13 cellular contexts compared by ENCODE assay signal in the genomic region with DNA sequence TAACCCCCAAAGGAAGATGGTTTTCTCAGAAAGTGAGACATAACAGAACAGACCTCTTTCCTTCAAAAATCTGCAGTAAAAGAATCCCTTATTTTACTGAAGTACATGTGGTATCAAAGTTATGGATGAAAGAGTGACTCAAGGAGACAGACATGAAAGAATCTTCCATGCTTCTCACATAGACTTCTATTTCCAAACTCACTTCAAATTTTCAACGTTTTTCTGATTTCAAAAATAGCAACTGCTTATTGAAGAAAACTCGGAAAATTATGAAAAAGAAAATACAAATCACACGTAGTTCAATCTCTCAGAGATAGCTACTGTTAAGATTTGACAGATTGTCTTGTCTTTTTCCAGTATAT. TPM values are rescaled to one million over a fixed set of nuclear protein-coding genes. Genes with fewer than 3 reads are reported as not detected.
DNase-seq lines count a peak whose midpoint lies in the region; ATAC-seq, FAIRE-seq and TF ChIP-seq lines count a peak whose summit lies in the region.
"Had no signal": no experiment of that assay in that cellular context is flagged by ENCODE, and none has a peak within 500 bp of the region (broad histone marks: within the 10 kb centered on the region; RNA-seq: fewer than 3 reads in every experiment).

No MANE protein-coding gene starts in this region.

- intact Hi-C loops in lower lobe of right lung (cut with DNase I) (no loop called here), posterior cingulate gyrus (cut with DNase I) (loop anchor here (1.0 kb wide), 1 partner anchor 563 kb away; no protein-coding TSS in a partner anchor)

- FAIRE-seq in GM12892 (lab: Jason Lieb, UNC): no peak

- ATAC-seq in GM18858 (IDR thresholded peaks at IDR 0.05; ENCODE audit: unreplicated experiment) (peak; percentile 8), RWPE2 (ENCODE audit: low read depth) (no peak), lower lobe of right lung (no peak), HG02678 (IDR thresholded peaks at IDR 0.05; ENCODE audit: unreplicated experiment) (no peak)

- DNase-seq in RWPE2 (ENCODE audit: low spot score): no peak
- DNase-seq in lower lobe of right lung: no peak
- no peak for DNase-seq in ACHN
- no peak for DNase-seq in GM12892 (ENCODE audit: insufficient read length)
- no peak for DNase-seq in posterior cingulate gyrus

- H3K4me1 ChIP-seq in RWPE2 (ENCODE audit: insufficient read depth, poor library complexity, severe bottlenecking): no peaks in the 10 kb centered on the region
- no peaks in the 10 kb centered on the region for H3K4me1 ChIP-seq in lower lobe of right lung
- H3K4me1 ChIP-seq: sigmoid colon had no signal

- no peaks in the 10 kb centered on the region for H3K9me3 ChIP-seq in RWPE2 (ENCODE audit: severe bottlenecking)
- H3K9me3 ChIP-seq in lower lobe of right lung: no peaks in the 10 kb centered on the region
- H3K9me3 ChIP-seq: MG63, sigmoid colon had no signal

- H3K4me3 ChIP-seq in RWPE2 (ENCODE audit: severe bottlenecking) (no peak overlapping the region), lower lobe of right lung (no peak overlapping the region)
- H3K4me3 ChIP-seq: GM23338, MG63, sigmoid colon, SK-N-MC had no signal

- H3K36me3 ChIP-seq in RWPE2 (ENCODE audit: low read depth) (no peaks in the 10 kb centered on the region), lower lobe of right lung (no peaks in the 10 kb centered on the region)
- H3K36me3 ChIP-seq: MG63, sigmoid colon had no signal

- TF ChIP-seq CTCF in 22Rv1 (IDR thresholded peaks at IDR 0.05): peak; percentile 70
- peak; percentile 70 for TF ChIP-seq CTCF in RWPE2 (IDR thresholded peaks at IDR 0.05; ENCODE audit: poor library complexity, severe bottlenecking)
- peak; percentile 13 for TF ChIP-seq CTCF in lower lobe of right lung (IDR thresholded peaks at IDR 0.05)

- H3K27ac ChIP-seq in 22Rv1: no peak overlapping the region
- H3K27ac ChIP-seq in RWPE2 (ENCODE audit: poor library complexity, severe bottlenecking): no peak overlapping the region
- no peak overlapping the region for H3K27ac ChIP-seq in lower lobe of right lung
- H3K27ac ChIP-seq: epithelial cell of prostate, sigmoid colon, SK-N-MC had no signal

- H3K27me3 ChIP-seq in RWPE2 (ENCODE audit: insufficient read depth, poor library complexity, severe bottlenecking) (no peaks in the 10 kb centered on the region), lower lobe of right lung (ENCODE audit: low read depth) (no peaks in the 10 kb centered on the region)
- H3K27me3 ChIP-seq: MG63, sigmoid colon had no signal

- in situ Hi-C loops in ACHN (cut with HindIII; ENCODE audit: low pct_ligation_motif_present, low pct_unique_long_range_greater_than_20kb, low sequenced_read_pairs): loop anchor here (25.0 kb wide), 1 partner anchor 260 kb away; no protein-coding TSS in a partner anchor

- TF ChIP-seq POLR2A in GM12892 (IDR thresholded peaks at IDR 0.05; ENCODE audit: low read depth, low read length): no peak

RNA-seq across cellular contexts. Expression of gene TRA2B, which starts 39.8 kb away (rescaled TPM):
- 103 TPM for total RNA-seq in lower lobe of right lung
- 166 TPM for polyA plus RNA-seq in GM12892 (2012; ENCODE audit: missing spikeins)

Comparison
In these comparisons a context has a peak if more than half of its experiments do, and no peak if none do; other contexts are left out.
1. CTCF ChIP-seq: peak in every context shown above with its lines; median percentile 70 in 22Rv1; 70 in RWPE2; 13 in lower lobe of right lung.